ENCODE assay signal across 13 cellular contexts in genomic region chr13:113162783-113163685, GRCh38. TPM values are rescaled to one million over a fixed set of nuclear protein-coding genes. Genes with fewer than 3 reads are reported as not detected.
A peak's percentile ranks its signal among the peaks of the same experiment; 100 is the strongest.
DNase-seq lines count a peak whose midpoint lies in the region; ATAC-seq and TF ChIP-seq lines count a peak whose summit lies in the region.
"Had no signal": no experiment of that assay in that cellular context is flagged by ENCODE, and none has a peak within 500 bp of the region (broad histone marks: within the 10 kb centered on the region; RNA-seq: fewer than 3 reads in every experiment).

No MANE protein-coding gene starts in this region.

- no peak for DNase-seq in activated naive CD4-positive, alpha-beta T cell (lab: John Stamatoyannopoulos, UW)
- peak; percentile 11 for DNase-seq in NCI-H345 treated with DMSO at 0.1 percent for 48 hours (lab: John Stamatoyannopoulos, UW; ENCODE audit: unreplicated experiment)
- peak in 2 of 3 experiments; percentile 28 for DNase-seq in effector memory CD8-positive, alpha-beta T cell
- no peak for DNase-seq in WTC11 (ENCODE audit: low spot score)
- no peak for DNase-seq in NCI-H2107 (lab: John Stamatoyannopoulos, UW)
- DNase-seq: T1000, uterus had no signal

- peak overlapping the region; percentile 66 for H3K27ac Mint-ChIP-seq in activated naive CD4-positive, alpha-beta T cell treated with anti-CD3 and anti-CD28 coated beads, Interleukin-2, amount 50 U/mL, for 24 hours
- H3K27ac Mint-ChIP-seq in effector memory CD8-positive, alpha-beta T cell: peak overlapping the region; percentile 41 to 94
- no peak overlapping the region for H3K27ac Mint-ChIP-seq in stimulated activated memory B cell treated with anti-CD40 and anti-IgM and Interleukin-4, amounts not matched to agents 10 μg/mL and 1 μg/mL and 100 μg/mL, for 72 hours
- H3K27ac Mint-ChIP-seq in WTC11: no peak overlapping the region
- H3K27ac Mint-ChIP-seq: CD14-positive monocyte had no signal

- no peaks in the 10 kb centered on the region for H3K9me3 Mint-ChIP-seq in activated naive CD4-positive, alpha-beta T cell treated with anti-CD3 and anti-CD28 coated beads, Interleukin-2, amount 50 U/mL, for 24 hours
- H3K9me3 Mint-ChIP-seq in effector memory CD8-positive, alpha-beta T cell: peaks cover 0 to 6% of the 10 kb centered on the region in 2 donors
- H3K9me3 Mint-ChIP-seq in stimulated activated memory B cell treated with anti-CD40 and anti-IgM and Interleukin-4, amounts not matched to agents 10 μg/mL and 1 μg/mL and 100 μg/mL, for 72 hours: peaks cover 6% of the 10 kb centered on the region
- H3K9me3 Mint-ChIP-seq in WTC11: no peaks in the 10 kb centered on the region

- CTCF ChIA-PET in WTC11 (lab: Charles Lee): no interaction called here

- H3K36me3 Mint-ChIP-seq in activated naive CD4-positive, alpha-beta T cell treated with anti-CD3 and anti-CD28 coated beads, Interleukin-2, amount 50 U/mL, for 24 hours: peaks cover 9% of the 10 kb centered on the region
- peaks cover 14% of the 10 kb centered on the region for H3K36me3 Mint-ChIP-seq in effector memory CD8-positive, alpha-beta T cell (ENCODE audit: insufficient read depth)
- H3K36me3 Mint-ChIP-seq in stimulated activated memory B cell treated with anti-CD40 and anti-IgM and Interleukin-4, amounts not matched to agents 10 μg/mL and 1 μg/mL and 100 μg/mL, for 72 hours: peaks cover 6% of the 10 kb centered on the region
- H3K36me3 Mint-ChIP-seq in WTC11: no peaks in the 10 kb centered on the region; the same call in 1 of the 2 replicates
- H3K36me3 Mint-ChIP-seq: CD14-positive monocyte had no signal

- peaks cover 39% of the 10 kb centered on the region for H3K4me1 Mint-ChIP-seq in activated naive CD4-positive, alpha-beta T cell treated with anti-CD3 and anti-CD28 coated beads, Interleukin-2, amount 50 U/mL, for 24 hours
- H3K4me1 Mint-ChIP-seq in effector memory CD8-positive, alpha-beta T cell (ENCODE audit: low read depth in 2 of 2): peaks cover 27 to 36% of the 10 kb centered on the region in 2 donors
- H3K4me1 Mint-ChIP-seq in stimulated activated memory B cell treated with anti-CD40 and anti-IgM and Interleukin-4, amounts not matched to agents 10 μg/mL and 1 μg/mL and 100 μg/mL, for 72 hours: peaks cover 14% of the 10 kb centered on the region
- peaks cover 20% of the 10 kb centered on the region for H3K4me1 Mint-ChIP-seq in WTC11
- H3K4me1 Mint-ChIP-seq: CD14-positive monocyte had no signal

- POLR2A ChIA-PET in WTC11 (lab: Charles Lee): no interaction called here

- peak; percentile 61 for ATAC-seq in effector memory CD8-positive, alpha-beta T cell (replicated peaks)
- ATAC-seq in stimulated activated memory B cell treated with anti-CD40 and anti-IgM and Interleukin-4, amounts not matched to agents 10 μg/mL and 1 μg/mL and 100 μg/mL, for 72 hours: no peak
- ATAC-seq in WTC11 (no peak; the same call in none of the 2 replicates), HG03442 (IDR thresholded peaks at IDR 0.05; ENCODE audit: unreplicated experiment) (no peak)

- H3K4me3 Mint-ChIP-seq in activated naive CD4-positive, alpha-beta T cell treated with anti-CD3 and anti-CD28 coated beads, Interleukin-2, amount 50 U/mL, for 24 hours: no peak overlapping the region
- H3K4me3 Mint-ChIP-seq in effector memory CD8-positive, alpha-beta T cell: peak overlapping the region; percentile 69
- peak overlapping the region; percentile 44 for H3K4me3 Mint-ChIP-seq in stimulated activated memory B cell treated with anti-CD40 and anti-IgM and Interleukin-4, amounts not matched to agents 10 μg/mL and 1 μg/mL and 100 μg/mL, for 72 hours
- H3K4me3 Mint-ChIP-seq in WTC11: no peak overlapping the region

- H3K27me3 Mint-ChIP-seq in activated naive CD4-positive, alpha-beta T cell treated with anti-CD3 and anti-CD28 coated beads, Interleukin-2, amount 50 U/mL, for 24 hours: no peaks in the 10 kb centered on the region
- H3K27me3 Mint-ChIP-seq in effector memory CD8-positive, alpha-beta T cell: no peaks in the 10 kb centered on the region
- peaks cover 21% of the 10 kb centered on the region for H3K27me3 Mint-ChIP-seq in stimulated activated memory B cell treated with anti-CD40 and anti-IgM and Interleukin-4, amounts not matched to agents 10 μg/mL and 1 μg/mL and 100 μg/mL, for 72 hours
- no peaks in the 10 kb centered on the region; the same call in 1 of the 2 replicates for H3K27me3 Mint-ChIP-seq in WTC11 (ENCODE audit: low read depth)

- TF ChIP-seq CTCF in WTC11 (IDR thresholded peaks at IDR 0.05): no peak

TF ChIP-seq in WTC11, 78 proteins besides CTCF, POLR2A, EP300 and RAD21:
- TF ChIP-seq ZNF512 (CRISPR knock-in tag; IDR thresholded peaks at IDR 0.05; ENCODE audit: borderline replicate concordance) (no peak), IRF2 (CRISPR knock-in tag; IDR thresholded peaks at IDR 0.05; ENCODE audit: borderline replicate concordance, low read depth) (no peak), HMGXB4 (CRISPR knock-in tag; IDR thresholded peaks at IDR 0.05) (no peak), SMAD3 (CRISPR knock-in tag; IDR thresholded peaks at IDR 0.05; ENCODE audit: borderline replicate concordance) (no peak), ZBTB21 (CRISPR knock-in tag; IDR thresholded peaks at IDR 0.05; ENCODE audit: borderline replicate concordance) (no peak), ATF2 (CRISPR knock-in tag; IDR thresholded peaks at IDR 0.05; ENCODE audit: borderline replicate concordance, low read depth) (no peak), ERG (CRISPR knock-in tag; IDR thresholded peaks at IDR 0.05) (no peak), ZNF425 (CRISPR knock-in tag; conservative IDR thresholded peaks at IDR 0.05) (no peak)
TF ChIP-seq in WTC11: peak in this region for 0.

RNA-seq across cellular contexts. Expression of gene PROZ, which starts 4.6 kb away (rescaled TPM):
- not detected in 3 replicates for total RNA-seq in WTC11 (2021)
- total RNA-seq: cardiac septum, MCF 10A, uterus had no signal

RNA-seq across cellular contexts. Expression of gene F10, which starts 40.4 kb away (rescaled TPM):
- 0.87 to 2.8 TPM (median 2.6 TPM) in 3 replicates for total RNA-seq in WTC11 (2021)
- total RNA-seq: MCF 10A had no signal

RNA-seq across cellular contexts. Expression of gene PCID2, which starts 45.4 kb away (rescaled TPM):
- total RNA-seq in WTC11 (2021): 64.9 to 69.4 TPM (median 68.5 TPM) in 3 replicates

RNA-seq across cellular contexts. Expression of gene CUL4A, which starts 46.4 kb away (rescaled TPM):
- total RNA-seq in WTC11 (2021): 97.4 to 100 TPM (median 99.9 TPM) in 3 replicates

RNA-seq across cellular contexts. Expression of gene F7, which starts 57.4 kb away (rescaled TPM):
- 0.26 to 1.5 TPM (median 1.3 TPM) in 3 replicates for total RNA-seq in WTC11 (2021)
- total RNA-seq: MCF 10A had no signal

Comparison
In these comparisons a context has a peak if more than half of its experiments do, and no peak if none do; other contexts are left out.
1. H3K27ac Mint-ChIP-seq: peak in activated naive CD4-positive, alpha-beta T cell treated with anti-CD3 and anti-CD28 coated beads, Interleukin-2, amount 50 U/mL, for 24 hours (single experiment) and effector memory CD8-positive, alpha-beta T cell (2 of 2); none in stimulated activated memory B cell treated with anti-CD40 and anti-IgM and Interleukin-4, amounts not matched to agents 10 μg/mL and 1 μg/mL and 100 μg/mL, for 72 hours (single experiment) and WTC11 (single experiment).
2. H3K4me3 Mint-ChIP-seq: peak in effector memory CD8-positive, alpha-beta T cell (2 of 2) and stimulated activated memory B cell treated with anti-CD40 and anti-IgM and Interleukin-4, amounts not matched to agents 10 μg/mL and 1 μg/mL and 100 μg/mL, for 72 hours (single experiment); none in activated naive CD4-positive, alpha-beta T cell treated with anti-CD3 and anti-CD28 coated beads, Interleukin-2, amount 50 U/mL, for 24 hours (single experiment) and WTC11 (single experiment).
3. DNase-seq: peak in NCI-H345 treated with DMSO at 0.1 percent for 48 hours (single experiment) and effector memory CD8-positive, alpha-beta T cell (2 of 3); none in activated naive CD4-positive, alpha-beta T cell (0 of 4), WTC11 (single experiment) and NCI-H2107 (single experiment).